ENCODE assay signal across 1 cellular context in the genomic region with DNA sequence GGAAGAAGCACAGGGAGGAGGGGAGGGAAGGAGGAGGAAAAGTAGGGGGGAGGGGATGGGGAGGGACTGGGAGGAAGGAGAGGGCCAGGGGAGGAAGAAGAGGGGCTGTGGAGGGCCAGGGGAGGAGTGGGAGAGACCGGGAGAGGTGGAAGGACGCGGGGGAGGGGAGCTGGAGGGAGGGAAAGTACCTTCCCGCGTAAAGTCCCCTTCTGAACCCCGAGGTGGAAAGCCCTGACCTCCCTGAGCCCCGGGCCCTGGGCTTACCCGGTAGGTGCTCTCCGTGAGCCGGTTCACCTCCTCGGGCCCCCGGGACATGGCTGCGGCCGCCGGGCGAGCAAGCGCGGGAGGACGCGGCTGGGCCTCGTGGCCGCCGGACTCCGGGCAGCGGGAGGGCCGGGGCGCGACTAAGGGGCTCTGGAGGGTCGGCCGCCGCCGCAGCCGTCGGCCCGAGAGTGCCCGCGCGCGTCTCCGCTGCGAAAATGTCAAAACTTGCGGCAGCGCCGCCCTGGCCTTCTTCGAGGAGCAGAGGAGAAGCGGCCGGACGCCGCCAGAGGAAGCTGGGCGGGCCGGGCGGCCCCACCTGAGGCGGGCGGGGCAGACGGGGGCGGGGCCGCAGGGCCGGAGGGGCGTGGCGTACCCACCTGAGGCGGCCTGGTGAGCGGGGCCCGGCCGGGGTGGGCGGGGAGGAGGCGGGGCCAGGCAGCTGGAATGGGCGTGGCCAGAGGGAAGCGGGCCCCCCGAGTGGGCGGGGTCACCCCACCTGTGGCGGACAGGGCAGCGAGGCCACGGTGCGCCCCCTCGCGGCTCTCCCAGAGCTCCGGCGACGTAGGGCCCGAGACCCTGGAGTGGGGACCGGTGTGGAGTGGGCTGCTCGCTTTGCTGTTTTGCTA.
TF ChIP-seq lines count a peak whose summit lies in the region.

A gene with protein sequence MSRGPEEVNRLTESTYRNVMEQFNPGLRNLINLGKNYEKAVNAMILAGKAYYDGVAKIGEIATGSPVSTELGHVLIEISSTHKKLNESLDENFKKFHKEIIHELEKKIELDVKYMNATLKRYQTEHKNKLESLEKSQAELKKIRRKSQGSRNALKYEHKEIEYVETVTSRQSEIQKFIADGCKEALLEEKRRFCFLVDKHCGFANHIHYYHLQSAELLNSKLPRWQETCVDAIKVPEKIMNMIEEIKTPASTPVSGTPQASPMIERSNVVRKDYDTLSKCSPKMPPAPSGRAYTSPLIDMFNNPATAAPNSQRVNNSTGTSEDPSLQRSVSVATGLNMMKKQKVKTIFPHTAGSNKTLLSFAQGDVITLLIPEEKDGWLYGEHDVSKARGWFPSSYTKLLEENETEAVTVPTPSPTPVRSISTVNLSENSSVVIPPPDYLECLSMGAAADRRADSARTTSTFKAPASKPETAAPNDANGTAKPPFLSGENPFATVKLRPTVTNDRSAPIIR (minus strand): TSS at position 553 of the 890 bp plus-strand sequence. CDS start 238 bp downstream, at position 315.

TF ChIP-seq in HepG2, 621 proteins besides CTCF, POLR2A, EP300 and RAD21 (continued from another document and continues in another):
- TF ChIP-seq, protein P1, sequence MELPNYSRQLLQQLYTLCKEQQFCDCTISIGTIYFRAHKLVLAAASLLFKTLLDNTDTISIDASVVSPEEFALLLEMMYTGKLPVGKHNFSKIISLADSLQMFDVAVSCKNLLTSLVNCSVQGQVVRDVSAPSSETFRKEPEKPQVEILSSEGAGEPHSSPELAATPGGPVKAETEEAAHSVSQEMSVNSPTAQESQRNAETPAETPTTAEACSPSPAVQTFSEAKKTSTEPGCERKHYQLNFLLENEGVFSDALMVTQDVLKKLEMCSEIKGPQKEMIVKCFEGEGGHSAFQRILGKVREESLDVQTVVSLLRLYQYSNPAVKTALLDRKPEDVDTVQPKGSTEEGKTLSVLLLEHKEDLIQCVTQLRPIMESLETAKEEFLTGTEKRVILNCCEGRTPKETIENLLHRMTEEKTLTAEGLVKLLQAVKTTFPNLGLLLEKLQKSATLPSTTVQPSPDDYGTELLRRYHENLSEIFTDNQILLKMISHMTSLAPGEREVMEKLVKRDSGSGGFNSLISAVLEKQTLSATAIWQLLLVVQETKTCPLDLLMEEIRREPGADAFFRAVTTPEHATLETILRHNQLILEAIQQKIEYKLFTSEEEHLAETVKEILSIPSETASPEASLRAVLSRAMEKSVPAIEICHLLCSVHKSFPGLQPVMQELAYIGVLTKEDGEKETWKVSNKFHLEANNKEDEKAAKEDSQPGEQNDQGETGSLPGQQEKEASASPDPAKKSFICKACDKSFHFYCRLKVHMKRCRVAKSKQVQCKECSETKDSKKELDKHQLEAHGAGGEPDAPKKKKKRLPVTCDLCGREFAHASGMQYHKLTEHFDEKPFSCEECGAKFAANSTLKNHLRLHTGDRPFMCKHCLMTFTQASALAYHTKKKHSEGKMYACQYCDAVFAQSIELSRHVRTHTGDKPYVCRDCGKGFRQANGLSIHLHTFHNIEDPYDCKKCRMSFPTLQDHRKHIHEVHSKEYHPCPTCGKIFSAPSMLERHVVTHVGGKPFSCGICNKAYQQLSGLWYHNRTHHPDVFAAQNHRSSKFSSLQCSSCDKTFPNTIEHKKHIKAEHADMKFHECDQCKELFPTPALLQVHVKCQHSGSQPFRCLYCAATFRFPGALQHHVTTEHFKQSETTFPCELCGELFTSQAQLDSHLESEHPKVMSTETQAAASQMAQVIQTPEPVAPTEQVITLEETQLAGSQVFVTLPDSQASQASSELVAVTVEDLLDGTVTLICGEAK (IDR thresholded peaks at IDR 0.05), result no peak
- TF ChIP-seq, protein P1 (CRISPR knock-in tag; IDR thresholded peaks at IDR 0.05), result 0 out of 2 replicates have a peak, but pooled peaks have one; percentile 19
- TF ChIP-seq AKAP8 (CRISPR knock-in tag; IDR thresholded peaks at IDR 0.05) (no peak; the same call in 1 of the 2 replicates), ISL2 (CRISPR knock-in tag; IDR thresholded peaks at IDR 0.05) (no peak), ZNF205 (CRISPR knock-in tag; IDR thresholded peaks at IDR 0.05) (no peak), HNRNPL (IDR thresholded peaks at IDR 0.05; ENCODE audit: low read depth, low read length) (no peak), ZFAT (CRISPR knock-in tag; conservative IDR thresholded peaks at IDR 0.05) (no peak), ZNF383 (CRISPR knock-in tag; IDR thresholded peaks at IDR 0.05; ENCODE audit: borderline replicate concordance) (no peak), ZNF282 (IDR thresholded peaks at IDR 0.05; ENCODE audit: partially characterized antibody) (no peak), U2AF2 (IDR thresholded peaks at IDR 0.05; ENCODE audit: low read depth, low read length) (no peak), ZNF629 (CRISPR knock-in tag; conservative IDR thresholded peaks at IDR 0.05) (no peak), RBM22 (optimal IDR thresholded peaks at IDR 0.05; ENCODE audit: low read length) (no peak), SP4 (CRISPR knock-in tag; IDR thresholded peaks at IDR 0.05) (peak; percentile 99), SMARCC2 (IDR thresholded peaks at IDR 0.05) (no peak), ZNF329 (CRISPR knock-in tag; IDR thresholded peaks at IDR 0.05; ENCODE audit: low read depth) (peak; percentile 41; the same call in 1 of the 2 replicates), HCFC1 (IDR thresholded peaks at IDR 0.05; ENCODE audit: low read depth, low read length) (no peak), FOXP1 (IDR thresholded peaks at IDR 0.05) (no peak), FOXP1 (CRISPR knock-in tag; IDR thresholded peaks at IDR 0.05) (no peak), ZNF350 (CRISPR knock-in tag; IDR thresholded peaks at IDR 0.05; ENCODE audit: borderline replicate concordance, low read depth) (no peak), HMG20B (CRISPR knock-in tag; conservative IDR thresholded peaks at IDR 0.05) (no peak), ZNF782 (CRISPR knock-in tag; IDR thresholded peaks at IDR 0.05; ENCODE audit: borderline replicate concordance) (no peak), HDAC6 (IDR thresholded peaks at IDR 0.05; ENCODE audit: low read depth, low read length) (no peak), ZNF10 (CRISPR knock-in tag; IDR thresholded peaks at IDR 0.05; ENCODE audit: borderline replicate concordance, low read depth) (no peak), ZNF496 (CRISPR knock-in tag; IDR thresholded peaks at IDR 0.05; ENCODE audit: insufficient replicate concordance) (no peak), NFKBIZ (CRISPR knock-in tag; IDR thresholded peaks at IDR 0.05) (no peak), ZBTB7B (CRISPR knock-in tag; IDR thresholded peaks at IDR 0.05) (peak; percentile 50; the same call in 1 of the 2 replicates), ZNF530 (CRISPR knock-in tag; IDR thresholded peaks at IDR 0.05; ENCODE audit: low read depth) (no peak), KDM5B (CRISPR knock-in tag; IDR thresholded peaks at IDR 0.05; ENCODE audit: borderline replicate concordance) (no peak), ZNF547 (CRISPR knock-in tag; IDR thresholded peaks at IDR 0.05) (no peak), SOX13 (IDR thresholded peaks at IDR 0.05) (no peak), SOX13 (CRISPR knock-in tag; conservative IDR thresholded peaks at IDR 0.05 in 1 of 2, IDR thresholded peaks at IDR 0.05 in 1 of 2) (peak in 1 of 2 experiments; percentile 28; a peak in 1 of 4 replicates), BRCA1 (CRISPR knock-in tag; IDR thresholded peaks at IDR 0.05) (no peak), KAT7 (CRISPR knock-in tag; IDR thresholded peaks at IDR 0.05; ENCODE audit: borderline replicate concordance) (0 out of 2 replicates have a peak, but pooled peaks have one; percentile 30), ZNF790 (CRISPR knock-in tag; IDR thresholded peaks at IDR 0.05; ENCODE audit: borderline replicate concordance) (peak; percentile 36; the same call in 1 of the 2 replicates), MYNN (CRISPR knock-in tag; IDR thresholded peaks at IDR 0.05; ENCODE audit: low read depth) (no peak), MAZ (IDR thresholded peaks at IDR 0.05; ENCODE audit: borderline replicate concordance, low read depth, low read length) (peak; percentile 83), MAZ (CRISPR knock-in tag; IDR thresholded peaks at IDR 0.05; ENCODE audit: low read depth) (peak; percentile 57), GATAD2A (CRISPR knock-in tag; IDR thresholded peaks at IDR 0.05) (0 out of 2 replicates have a peak, but pooled peaks have one; percentile 47)
- TF ChIP-seq, protein P2, sequence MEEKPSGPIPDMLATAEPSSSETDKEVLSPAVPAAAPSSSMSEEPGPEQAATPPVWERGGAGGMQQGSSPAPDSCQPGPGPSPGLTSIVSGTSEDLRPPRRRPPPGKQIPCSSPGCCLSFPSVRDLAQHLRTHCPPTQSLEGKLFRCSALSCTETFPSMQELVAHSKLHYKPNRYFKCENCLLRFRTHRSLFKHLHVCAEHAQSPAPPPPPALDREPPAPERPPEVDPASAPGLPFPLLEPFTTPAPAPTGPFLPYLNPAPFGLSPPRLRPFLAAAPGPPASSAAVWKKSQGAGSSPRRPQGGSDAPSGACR (CRISPR knock-in tag; IDR thresholded peaks at IDR 0.05), result peak; percentile 53; the same call in 1 of the 2 replicates
- TF ChIP-seq, protein P3, sequence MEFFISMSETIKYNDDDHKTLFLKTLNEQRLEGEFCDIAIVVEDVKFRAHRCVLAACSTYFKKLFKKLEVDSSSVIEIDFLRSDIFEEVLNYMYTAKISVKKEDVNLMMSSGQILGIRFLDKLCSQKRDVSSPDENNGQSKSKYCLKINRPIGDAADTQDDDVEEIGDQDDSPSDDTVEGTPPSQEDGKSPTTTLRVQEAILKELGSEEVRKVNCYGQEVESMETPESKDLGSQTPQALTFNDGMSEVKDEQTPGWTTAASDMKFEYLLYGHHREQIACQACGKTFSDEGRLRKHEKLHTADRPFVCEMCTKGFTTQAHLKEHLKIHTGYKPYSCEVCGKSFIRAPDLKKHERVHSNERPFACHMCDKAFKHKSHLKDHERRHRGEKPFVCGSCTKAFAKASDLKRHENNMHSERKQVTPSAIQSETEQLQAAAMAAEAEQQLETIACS (CRISPR knock-in tag; IDR thresholded peaks at IDR 0.05), result no peak
- TF ChIP-seq, protein P4, sequence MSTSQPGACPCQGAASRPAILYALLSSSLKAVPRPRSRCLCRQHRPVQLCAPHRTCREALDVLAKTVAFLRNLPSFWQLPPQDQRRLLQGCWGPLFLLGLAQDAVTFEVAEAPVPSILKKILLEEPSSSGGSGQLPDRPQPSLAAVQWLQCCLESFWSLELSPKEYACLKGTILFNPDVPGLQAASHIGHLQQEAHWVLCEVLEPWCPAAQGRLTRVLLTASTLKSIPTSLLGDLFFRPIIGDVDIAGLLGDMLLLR (CRISPR knock-in tag; IDR thresholded peaks at IDR 0.05), result no peak
- TF ChIP-seq, protein P5, sequence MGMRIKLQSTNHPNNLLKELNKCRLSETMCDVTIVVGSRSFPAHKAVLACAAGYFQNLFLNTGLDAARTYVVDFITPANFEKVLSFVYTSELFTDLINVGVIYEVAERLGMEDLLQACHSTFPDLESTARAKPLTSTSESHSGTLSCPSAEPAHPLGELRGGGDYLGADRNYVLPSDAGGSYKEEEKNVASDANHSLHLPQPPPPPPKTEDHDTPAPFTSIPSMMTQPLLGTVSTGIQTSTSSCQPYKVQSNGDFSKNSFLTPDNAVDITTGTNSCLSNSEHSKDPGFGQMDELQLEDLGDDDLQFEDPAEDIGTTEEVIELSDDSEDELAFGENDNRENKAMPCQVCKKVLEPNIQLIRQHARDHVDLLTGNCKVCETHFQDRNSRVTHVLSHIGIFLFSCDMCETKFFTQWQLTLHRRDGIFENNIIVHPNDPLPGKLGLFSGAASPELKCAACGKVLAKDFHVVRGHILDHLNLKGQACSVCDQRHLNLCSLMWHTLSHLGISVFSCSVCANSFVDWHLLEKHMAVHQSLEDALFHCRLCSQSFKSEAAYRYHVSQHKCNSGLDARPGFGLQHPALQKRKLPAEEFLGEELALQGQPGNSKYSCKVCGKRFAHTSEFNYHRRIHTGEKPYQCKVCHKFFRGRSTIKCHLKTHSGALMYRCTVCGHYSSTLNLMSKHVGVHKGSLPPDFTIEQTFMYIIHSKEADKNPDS (CRISPR knock-in tag; IDR thresholded peaks at IDR 0.05), result no peak
